Comparison of ENCODE assay signal across 1 cellular context in the genomic region with DNA sequence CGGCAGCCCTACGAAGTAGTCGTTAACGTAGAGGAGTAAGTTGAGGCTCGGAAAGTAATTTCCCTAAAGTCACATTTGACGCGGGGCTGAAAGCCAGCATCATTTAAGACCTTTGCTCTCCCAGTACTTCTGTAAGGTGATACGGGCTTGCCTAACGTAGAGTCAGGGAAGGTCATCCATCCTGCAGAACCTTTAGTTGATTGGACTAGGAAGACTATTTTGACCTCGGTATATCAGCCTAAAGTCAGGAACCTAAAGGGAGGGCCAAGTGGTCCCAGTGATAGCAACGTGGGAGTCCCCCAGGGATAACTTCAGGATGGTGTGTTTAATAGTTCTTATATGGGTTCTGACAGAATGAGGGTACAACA.
TF ChIP-seq lines count a peak whose summit lies in the region.

No MANE protein-coding gene starts in this region.

TF ChIP-seq in endothelial cell of umbilical vein, 7 proteins besides CTCF, POLR2A, EP300 and RAD21:
- no peak for TF ChIP-seq MAX (IDR thresholded peaks at IDR 0.05; ENCODE audit: insufficient read depth, insufficient read length)
- no peak for TF ChIP-seq GATA2 (IDR thresholded peaks at IDR 0.05; ENCODE audit: insufficient read depth, insufficient read length, low read depth, low read length)
- no peak for TF ChIP-seq FOS (IDR thresholded peaks at IDR 0.05; ENCODE audit: borderline replicate concordance, insufficient read depth, low read length)
- TF ChIP-seq JUN (IDR thresholded peaks at IDR 0.05; ENCODE audit: borderline replicate concordance, insufficient read depth, insufficient read length, low read depth) = no peak
- no peak for TF ChIP-seq EZH2 (IDR thresholded peaks at IDR 0.05; ENCODE audit: borderline replicate concordance, low read depth, low read length, severe bottlenecking)
- TF ChIP-seq POLR2AphosphoS5 (IDR thresholded peaks at IDR 0.05; ENCODE audit: insufficient read depth, low read depth, low read length) = no peak
- no peak for TF ChIP-seq MYC (IDR thresholded peaks at IDR 0.05; ENCODE audit: low read depth, low read length)
